In genomic region chr7:157503229-157503628, GRCh38 we compare ENCODE assay signal across 13 cellular contexts.
DNase-seq lines count a peak whose midpoint lies in the region; ATAC-seq and TF ChIP-seq lines count a peak whose summit lies in the region.
"Had no signal": no experiment of that assay in that cellular context is flagged by ENCODE, and none has a peak within 500 bp of the region (broad histone marks: within the 10 kb centered on the region; RNA-seq: fewer than 3 reads in every experiment).

No MANE protein-coding gene starts in this region.

- no peaks in the 10 kb centered on the region for H3K27me3 Mint-ChIP-seq in CD4-positive, alpha-beta T cell
- H3K27me3 Mint-ChIP-seq in memory B cell (peaks cover 15% of the 10 kb centered on the region), type B pancreatic cell (peaks cover 12% of the 10 kb centered on the region)

- ATAC-seq in CD4-positive, alpha-beta T cell (ENCODE audit: poor library complexity): peak; percentile 47
- ATAC-seq in memory B cell (ENCODE audit: low read depth): no peak
- ATAC-seq in HG02588 (IDR thresholded peaks at IDR 0.05; ENCODE audit: unreplicated experiment): no peak
- no peak for ATAC-seq in GM19328 (IDR thresholded peaks at IDR 0.05; ENCODE audit: unreplicated experiment)

- CTCF ChIA-PET in CD4-positive, alpha-beta T cell (lab: Charles Lee): interaction anchor here (1.2 kb wide), 1 partner anchor 10 kb away, joined by 3 read pairs; no protein-coding TSS in a partner anchor

- DNase-seq in CD4-positive, alpha-beta T cell: peak in 2 of 10 experiments; percentile 33 to 38
- peak; percentile 20 to 27 for DNase-seq in activated T-cell treated with anti-CD3 and anti-CD28 coated beads, Interleukin-2, amount 50 U/mL, for 48 hours
- DNase-seq in memory B cell (ENCODE audit: low spot score in 2 of 2): no peak
- DNase-seq in AG20443 (ENCODE audit: low spot score): no peak
- no peak for DNase-seq in type B pancreatic cell (ENCODE audit: extremely low spot score, unreplicated experiment)
- DNase-seq: COR-L47, left cardiac atrium, NCI-H1105 treated with DMSO at 0.1 percent for 48 hours had no signal

- peak overlapping the region; percentile 87 for H3K4me3 Mint-ChIP-seq in CD4-positive, alpha-beta T cell
- no peak overlapping the region for H3K4me3 Mint-ChIP-seq in memory B cell
- no peak overlapping the region for H3K4me3 Mint-ChIP-seq in type B pancreatic cell
- H3K4me3 Mint-ChIP-seq: nephron had no signal

- H3K4me1 ChIP-seq in BLaER1: peaks cover 38% of the 10 kb centered on the region

- no peaks in the 10 kb centered on the region for H4K20me1 ChIP-seq in BLaER1

- no peak overlapping the region for H3K9ac ChIP-seq in BLaER1

- peaks cover 8% of the 10 kb centered on the region for H3K9me3 Mint-ChIP-seq in CD4-positive, alpha-beta T cell
- H3K9me3 Mint-ChIP-seq in memory B cell: peaks cover 1% of the 10 kb centered on the region
- H3K9me3 Mint-ChIP-seq in type B pancreatic cell: peaks cover 7% of the 10 kb centered on the region

- no peaks in the 10 kb centered on the region for H3K36me3 Mint-ChIP-seq in CD4-positive, alpha-beta T cell (ENCODE audit: low read depth)
- H3K36me3 Mint-ChIP-seq in memory B cell: no peaks in the 10 kb centered on the region
- H3K36me3 Mint-ChIP-seq in type B pancreatic cell: no peaks in the 10 kb centered on the region

- H3K36me3 ChIP-seq in BLaER1: no peaks in the 10 kb centered on the region
- H3K36me3 ChIP-seq: cardiac muscle cell had no signal

- intact Hi-C loops in CD4-positive, alpha-beta T cell (cut with DNase I, micrococcal nuclease): loop anchor here in 1 of 2 experiments (1.0 to 10.0 kb wide), 3 partner anchors 13 to 124 kb away; no protein-coding TSS in a partner anchor

- peak overlapping the region; percentile 86 for H3K27ac Mint-ChIP-seq in CD4-positive, alpha-beta T cell
- peak overlapping the region; percentile 36 for H3K27ac Mint-ChIP-seq in memory B cell
- H3K27ac Mint-ChIP-seq in type B pancreatic cell: no peak overlapping the region

- H3K4me3 ChIP-seq in BLaER1: peak overlapping the region; percentile 49
- H3K4me3 ChIP-seq: cardiac muscle cell had no signal

- H3K4me1 Mint-ChIP-seq in CD4-positive, alpha-beta T cell (ENCODE audit: low read depth): peaks cover 32% of the 10 kb centered on the region
- H3K4me1 Mint-ChIP-seq in memory B cell: peaks cover 4% of the 10 kb centered on the region
- H3K4me1 Mint-ChIP-seq in type B pancreatic cell (ENCODE audit: unreplicated experiment): peaks cover 13% of the 10 kb centered on the region
- H3K4me1 Mint-ChIP-seq: nephron had no signal

- no peaks in the 10 kb centered on the region; the same call in 1 of the 2 replicates for H3K9me3 ChIP-seq in BLaER1
- peaks cover 12% of the 10 kb centered on the region for H3K9me3 ChIP-seq in CD4-positive, alpha-beta T cell (ENCODE audit: control insufficient read depth, low read length)

- POLR2A ChIA-PET in CD4-positive, alpha-beta T cell (lab: Charles Lee): interaction anchor here (1.1 to 2.1 kb wide), 6 partner anchors 10 to 123 kb away, joined by 3 to 18 read pairs (median 6); no protein-coding TSS in a partner anchor

- no peak for TF ChIP-seq CTCF in CD4-positive, alpha-beta T cell (IDR thresholded peaks at IDR 0.05)
- no peak for TF ChIP-seq CTCF in type B pancreatic cell (conservative IDR thresholded peaks at IDR 0.05)

- peak overlapping the region; percentile 90 for H3K4me2 ChIP-seq in BLaER1

- H3K27ac ChIP-seq in BLaER1: no peak overlapping the region
- H3K27ac ChIP-seq in CD4-positive, alpha-beta T cell (ENCODE audit: low read depth, low read length): peak overlapping the region; percentile 73
- H3K27ac ChIP-seq: cardiac muscle cell had no signal

- H3K27me3 ChIP-seq in BLaER1: no peaks in the 10 kb centered on the region
- peaks cover 5% of the 10 kb centered on the region for H3K27me3 ChIP-seq in CD4-positive, alpha-beta T cell (ENCODE audit: control insufficient read depth, insufficient read depth, low read length)
- H3K27me3 ChIP-seq: cardiac muscle cell had no signal

Comparison
In these comparisons a context has a peak if more than half of its experiments do, and no peak if none do; other contexts are left out.
1. DNase-seq: peak in activated T-cell treated with anti-CD3 and anti-CD28 coated beads, Interleukin-2, amount 50 U/mL, for 48 hours (2 of 2); none in memory B cell (0 of 2), AG20443 (single experiment) and type B pancreatic cell (single experiment).